In genomic region chr12:25808604-25809003, GRCh38 we compare ENCODE assay signal across 34 cellular contexts.
"Had no signal": no experiment of that assay in that cellular context is flagged by ENCODE, and none has a peak within 500 bp of the region (broad histone marks: within the 10 kb centered on the region; RNA-seq: fewer than 3 reads in every experiment).

No MANE protein-coding gene starts in this region.

- DNase-seq: Karpas-422, Kasumi-1, MG63, MM.1S, MV-4-11, NCI-H1048, NCI-H1092, NCI-H1092 treated with DMSO at 0.1 percent for 48 hours, NCI-H1105, NCI-H1105 treated with DMSO at 0.1 percent for 48 hours, NCI-H1417, NCI-H1417 treated with DMSO at 0.1 percent for 48 hours, NCI-H1436, NCI-H1436 treated with DMSO at 0.1 percent for 48 hours, NCI-H146, NCI-H1694, NCI-H1694 treated with DMSO at 0.1 percent for 48 hours, NCI-H187, NCI-H187 treated with DMSO at 0.1 percent for 48 hours, NCI-H1930, NCI-H2029, NCI-H2029 treated with DMSO at 0.1 percent for 48 hours, NCI-H2081, NCI-H2081 treated with DMSO at 0.1 percent for 48 hours, NCI-H2107, NCI-H2171, NCI-H2171 treated with DMSO at 0.1 percent for 48 hours, NCI-H2227 treated with DMSO at 0.1 percent for 48 hours, NCI-H226, NCI-H345, NCI-H446, NCI-H446 treated with DMSO at 0.1 percent for 48 hours, NCI-H510A, NCI-H510A treated with DMSO at 0.1 percent for 48 hours had no signal

- H3K4me3 ChIP-seq: MG63 had no signal

- H3K27me3 ChIP-seq: MG63 had no signal

- H3K36me3 ChIP-seq: MG63 had no signal
